21 cellular contexts compared by ENCODE assay signal in genomic region chr4:24574256-24574655, GRCh38. TPM values are rescaled to one million over a fixed set of nuclear protein-coding genes. Genes with fewer than 3 reads are reported as not detected.
A peak's percentile ranks its signal among the peaks of the same experiment; 100 is the strongest.
DNase-seq lines count a peak whose midpoint lies in the region; ATAC-seq and TF ChIP-seq lines count a peak whose summit lies in the region.
"Had no signal": no experiment of that assay in that cellular context is flagged by ENCODE, and none has a peak within 500 bp of the region (broad histone marks: within the 10 kb centered on the region; RNA-seq: fewer than 3 reads in every experiment).

No MANE protein-coding gene starts in this region.

- no peaks in the 10 kb centered on the region for H3K9me2 ChIP-seq in Loucy (replicated peaks; ENCODE audit: low read depth, low read length)

- H3K36me3 Mint-ChIP-seq in natural killer cell, result peaks cover 8% of the 10 kb centered on the region
- H3K36me3 Mint-ChIP-seq in natural killer cell treated with Interleukin-12 subunit alpha and Interleukin-12 subunit beta and Interleukin-15 and Interleukin-18, amount 100 ng/mL, for 72 hours, result peaks cover 38% of the 10 kb centered on the region
- peaks cover 32% of the 10 kb centered on the region for H3K36me3 Mint-ChIP-seq in endothelial cell (ENCODE audit: low read depth, unreplicated experiment)
- H3K36me3 Mint-ChIP-seq in stimulated activated naive B cell treated with anti-CD40 and anti-IgM and Interleukin-4, amounts not matched to agents 10 μg/mL and 1 μg/mL and 100 μg/mL, for 72 hours, result peaks cover 52 to 62% of the 10 kb centered on the region in 2 donors

- H3K79me2 ChIP-seq in Loucy (ENCODE audit: insufficient read depth, low read length), result peaks cover 99% of the 10 kb centered on the region

- H3F3A ChIP-seq in Loucy (ENCODE audit: low read depth), result no peaks in the 10 kb centered on the region; the same call in 1 of the 2 replicates

- H3K36me3 ChIP-seq in Loucy (ENCODE audit: insufficient read depth, low read length), result peaks cover 72% of the 10 kb centered on the region
- H3K36me3 ChIP-seq in sigmoid colon, result peaks cover 5 to 44% (median 12%) of the 10 kb centered on the region in 4 donors
- H3K36me3 ChIP-seq in upper lobe of left lung, result peaks cover 7 to 69% (median 23%) of the 10 kb centered on the region in 4 donors

- H3K27me3 Mint-ChIP-seq in natural killer cell (ENCODE audit: low read depth in 2 of 2) (no peaks in the 10 kb centered on the region), endothelial cell (ENCODE audit: unreplicated experiment) (no peaks in the 10 kb centered on the region)
- H3K27me3 Mint-ChIP-seq in natural killer cell treated with Interleukin-12 subunit alpha and Interleukin-12 subunit beta and Interleukin-15 and Interleukin-18, amount 100 ng/mL, for 72 hours, result no peaks in the 10 kb centered on the region
- no peaks in the 10 kb centered on the region for H3K27me3 Mint-ChIP-seq in stimulated activated naive B cell treated with anti-CD40 and anti-IgM and Interleukin-4, amounts not matched to agents 10 μg/mL and 1 μg/mL and 100 μg/mL, for 72 hours
- H3K27me3 Mint-ChIP-seq: stimulated activated memory B cell treated with anti-CD40 and anti-IgM and Interleukin-4, amounts not matched to agents 10 μg/mL and 1 μg/mL and 100 μg/mL, for 72 hours had no signal

- no peaks in the 10 kb centered on the region for H3K27me3 ChIP-seq in Loucy (ENCODE audit: insufficient read depth, low read length, poor library complexity, severe bottlenecking)
- no peaks in the 10 kb centered on the region for H3K27me3 ChIP-seq in sigmoid colon
- no peaks in the 10 kb centered on the region for H3K27me3 ChIP-seq in upper lobe of left lung
- H3K27me3 ChIP-seq: body of pancreas had no signal

- H3K27ac Mint-ChIP-seq in natural killer cell (peak overlapping the region; percentile 30 to 73), endothelial cell (ENCODE audit: unreplicated experiment) (no peak overlapping the region)
- H3K27ac Mint-ChIP-seq in natural killer cell treated with Interleukin-12 subunit alpha and Interleukin-12 subunit beta and Interleukin-15 and Interleukin-18, amount 100 ng/mL, for 72 hours, result no peak overlapping the region
- peak overlapping the region; percentile 3 for H3K27ac Mint-ChIP-seq in stimulated activated naive B cell treated with anti-CD40 and anti-IgM and Interleukin-4, amounts not matched to agents 10 μg/mL and 1 μg/mL and 100 μg/mL, for 72 hours
- H3K27ac Mint-ChIP-seq: stimulated activated memory B cell treated with anti-CD40 and anti-IgM and Interleukin-4, amounts not matched to agents 10 μg/mL and 1 μg/mL and 100 μg/mL, for 72 hours had no signal

- no peak overlapping the region for H2AFZ ChIP-seq in Loucy (ENCODE audit: low read length)
- H2AFZ ChIP-seq: PC-9 had no signal

- H3K9me3 ChIP-seq in Loucy (ENCODE audit: insufficient read depth, low read depth, low read length) (no peaks in the 10 kb centered on the region), sigmoid colon (no peaks in the 10 kb centered on the region), upper lobe of left lung (no peaks in the 10 kb centered on the region)
- H3K9me3 ChIP-seq: body of pancreas had no signal

- no peak for DNase-seq in natural killer cell
- no peak for DNase-seq in natural killer cell treated with Interleukin-12 subunit alpha and Interleukin-12 subunit beta and Interleukin-15 and Interleukin-18, amount 100 ng/mL, for 72 hours (ENCODE audit: low spot score)
- DNase-seq in endothelial cell (ENCODE audit: low spot score), result no peak
- no peak for DNase-seq in stimulated activated naive B cell treated with anti-CD40 and anti-IgM and Interleukin-4, amounts not matched to agents 10 μg/mL and 1 μg/mL and 100 μg/mL, for 72 hours
- no peak for DNase-seq in sigmoid colon
- DNase-seq in upper lobe of left lung, result no peak
- DNase-seq: body of pancreas; islet precursor cell; NCI-H510A; NK-92 treated with Interleukin-12 subunit alpha and Interleukin-12 subunit beta, amount 100 ng/mL, for 24 hours; PC-9; posterior cingulate gyrus; SHP77; stimulated activated CD4-positive, alpha-beta T cell treated with anti-CD3 and anti-CD28 coated beads, Interleukin-4, amount 100 ng/mL, for 4 hours had no signal

- H3K4me3 Mint-ChIP-seq in natural killer cell, result no peak overlapping the region
- H3K4me3 Mint-ChIP-seq in natural killer cell treated with Interleukin-12 subunit alpha and Interleukin-12 subunit beta and Interleukin-15 and Interleukin-18, amount 100 ng/mL, for 72 hours, result no peak overlapping the region
- H3K4me3 Mint-ChIP-seq in endothelial cell (ENCODE audit: unreplicated experiment), result peak overlapping the region; percentile 19
- H3K4me3 Mint-ChIP-seq in stimulated activated naive B cell treated with anti-CD40 and anti-IgM and Interleukin-4, amounts not matched to agents 10 μg/mL and 1 μg/mL and 100 μg/mL, for 72 hours, result no peak overlapping the region
- H3K4me3 Mint-ChIP-seq: stimulated activated memory B cell treated with anti-CD40 and anti-IgM and Interleukin-4, amounts not matched to agents 10 μg/mL and 1 μg/mL and 100 μg/mL, for 72 hours had no signal

- H3K4me3 ChIP-seq in Loucy (ENCODE audit: low read length, poor library complexity, severe bottlenecking) (peak overlapping the region; percentile 23), sigmoid colon (no peak overlapping the region), upper lobe of left lung (no peak overlapping the region)
- H3K4me3 ChIP-seq: body of pancreas, lung, PC-9 had no signal

- ATAC-seq in natural killer cell (no peak), upper lobe of left lung (ENCODE audit: low FRiP score in 2 of 2) (no peak)
- ATAC-seq in natural killer cell treated with Interleukin-12 subunit alpha and Interleukin-12 subunit beta and Interleukin-15 and Interleukin-18, amount 100 ng/mL, for 72 hours, result no peak
- ATAC-seq in stimulated activated naive B cell treated with anti-CD40 and anti-IgM and Interleukin-4, amounts not matched to agents 10 μg/mL and 1 μg/mL and 100 μg/mL, for 72 hours (replicated peaks), result no peak
- ATAC-seq: body of pancreas; sciatic nerve; stimulated activated memory B cell treated with anti-CD40 and anti-IgM and Interleukin-4, amounts not matched to agents 10 μg/mL and 1 μg/mL and 100 μg/mL, for 72 hours had no signal

- no peak overlapping the region for H3K9ac ChIP-seq in Loucy (ENCODE audit: low read depth, low read length, poor library complexity, severe bottlenecking)

- H3K4me1 Mint-ChIP-seq in natural killer cell (peaks cover 75 to 78% of the 10 kb centered on the region in 2 donors), endothelial cell (ENCODE audit: unreplicated experiment) (peaks cover 11% of the 10 kb centered on the region)
- peaks cover 60 to 69% of the 10 kb centered on the region in 2 donors for H3K4me1 Mint-ChIP-seq in natural killer cell treated with Interleukin-12 subunit alpha and Interleukin-12 subunit beta and Interleukin-15 and Interleukin-18, amount 100 ng/mL, for 72 hours (ENCODE audit: low read depth in 2 of 2)
- peaks cover 31 to 61% of the 10 kb centered on the region in 2 donors for H3K4me1 Mint-ChIP-seq in stimulated activated naive B cell treated with anti-CD40 and anti-IgM and Interleukin-4, amounts not matched to agents 10 μg/mL and 1 μg/mL and 100 μg/mL, for 72 hours

- H3K4me2 ChIP-seq in Loucy (ENCODE audit: low read depth, low read length, poor library complexity, severe bottlenecking), result peak overlapping the region; percentile 95
- H3K4me2 ChIP-seq: PC-9 had no signal

- no peak overlapping the region for H3K27ac ChIP-seq in sigmoid colon
- no peak overlapping the region for H3K27ac ChIP-seq in upper lobe of left lung
- H3K27ac ChIP-seq: body of pancreas, C4-2B, epithelial cell of prostate, HL-60, PC-9 had no signal

- no peak for TF ChIP-seq EP300 in sigmoid colon (IDR thresholded peaks at IDR 0.05)
- no peak for TF ChIP-seq EP300 in upper lobe of left lung (IDR thresholded peaks at IDR 0.05)

- H3K4me1 ChIP-seq in Loucy (ENCODE audit: insufficient read depth, low read length, poor library complexity, severe bottlenecking), result peaks cover 49% of the 10 kb centered on the region
- H3K4me1 ChIP-seq in sigmoid colon, result peaks cover 0 to 47% (median 40%) of the 10 kb centered on the region in 4 donors
- peaks cover 20 to 54% (median 34%) of the 10 kb centered on the region in 4 donors for H3K4me1 ChIP-seq in upper lobe of left lung

- intact Hi-C loops in natural killer cell (cut with micrococcal nuclease) (no loop called here), sigmoid colon (cut with DNase I) (no loop called here)

- H3K9me3 Mint-ChIP-seq in natural killer cell (no peaks in the 10 kb centered on the region), endothelial cell (ENCODE audit: unreplicated experiment) (no peaks in the 10 kb centered on the region)
- H3K9me3 Mint-ChIP-seq in natural killer cell treated with Interleukin-12 subunit alpha and Interleukin-12 subunit beta and Interleukin-15 and Interleukin-18, amount 100 ng/mL, for 72 hours, result no peaks in the 10 kb centered on the region
- H3K9me3 Mint-ChIP-seq in stimulated activated naive B cell treated with anti-CD40 and anti-IgM and Interleukin-4, amounts not matched to agents 10 μg/mL and 1 μg/mL and 100 μg/mL, for 72 hours, result peaks cover 0 to 2% of the 10 kb centered on the region in 2 donors
- H3K9me3 Mint-ChIP-seq: stimulated activated memory B cell treated with anti-CD40 and anti-IgM and Interleukin-4, amounts not matched to agents 10 μg/mL and 1 μg/mL and 100 μg/mL, for 72 hours had no signal

- H4K20me1 ChIP-seq in Loucy (ENCODE audit: insufficient read depth, low read length, poor library complexity, severe bottlenecking), result peaks cover 98% of the 10 kb centered on the region

- TF ChIP-seq CTCF in natural killer cell (IDR thresholded peaks at IDR 0.05) (no peak), Loucy (conservative IDR thresholded peaks at IDR 0.05; ENCODE audit: low read length) (no peak), endothelial cell (IDR thresholded peaks at IDR 0.05; ENCODE audit: unreplicated experiment) (no peak), sigmoid colon (IDR thresholded peaks at IDR 0.05) (no peak), upper lobe of left lung (IDR thresholded peaks at IDR 0.05) (no peak)

- TF ChIP-seq POLR2A in sigmoid colon (IDR thresholded peaks at IDR 0.05) (no peak), upper lobe of left lung (IDR thresholded peaks at IDR 0.05) (no peak)

RNA-seq across cellular contexts. Expression of gene DHX15, which starts 10.1 kb away (rescaled TPM):
- 100 to 1,000 TPM; 174 to 180 (median 179) TPM for total RNA-seq in natural killer cell
- total RNA-seq in natural killer cell treated with Interleukin-12 subunit alpha and Interleukin-12 subunit beta and Interleukin-15 and Interleukin-18, amount 100 ng/mL, for 72 hours, result 100 to 1,000 TPM; 190 to 251 TPM
- total RNA-seq in endothelial cell (ENCODE audit: unreplicated experiment), result 154 TPM
- total RNA-seq in sigmoid colon, result 100 to 1,000 TPM; 103 to 136 (median 113) TPM
- polyA plus RNA-seq in sigmoid colon, result 10 to 100 TPM; 53.5 to 72.6 (median 72.6) TPM
- total RNA-seq in upper lobe of left lung, result 100 to 1,000 TPM in 3 of 6 donors, 10 to 100 TPM in 3; 83.8 to 201 (median 107) TPM

Comparison
In these comparisons a context has a peak if more than half of its experiments do, and no peak if none do; other contexts are left out.
1. H3K27ac Mint-ChIP-seq: peak in natural killer cell (2 of 2) and stimulated activated naive B cell treated with anti-CD40 and anti-IgM and Interleukin-4, amounts not matched to agents 10 μg/mL and 1 μg/mL and 100 μg/mL, for 72 hours (single experiment); none in natural killer cell treated with Interleukin-12 subunit alpha and Interleukin-12 subunit beta and Interleukin-15 and Interleukin-18, amount 100 ng/mL, for 72 hours (0 of 2) and endothelial cell (single experiment).